ENCODE assay signal across 28 cellular contexts in the genomic region with DNA sequence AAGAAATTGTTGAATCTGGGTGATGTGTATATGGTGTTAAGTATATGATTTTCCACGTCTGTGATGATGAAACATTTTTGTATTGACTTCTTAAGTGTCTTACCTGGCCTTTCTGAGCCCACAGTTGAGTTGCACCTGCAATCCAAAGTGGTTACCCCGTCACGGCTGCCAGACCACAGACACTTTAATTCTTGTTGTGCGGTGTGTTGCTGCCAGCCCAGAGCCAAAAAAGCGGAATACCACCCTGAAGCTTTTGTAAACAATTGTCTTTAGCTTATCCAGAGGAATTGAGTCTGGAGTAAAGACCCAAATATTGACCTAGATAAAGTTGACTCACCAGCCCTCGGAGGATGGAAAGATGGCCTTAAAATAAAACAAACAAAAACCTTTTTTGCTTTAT. TPM values are rescaled to one million over a fixed set of nuclear protein-coding genes. Genes with fewer than 3 reads are reported as not detected.
DNase-seq lines count a peak whose midpoint lies in the region; ATAC-seq and TF ChIP-seq lines count a peak whose summit lies in the region.
"Had no signal": no experiment of that assay in that cellular context is flagged by ENCODE, and none has a peak within 500 bp of the region (broad histone marks: within the 10 kb centered on the region; RNA-seq: fewer than 3 reads in every experiment).

No MANE protein-coding gene starts in this region.

- in situ Hi-C loops in brain microvascular endothelial cell (cut with HindIII; ENCODE audit: low pct_ligation_motif_present, low sequenced_read_pairs), result no loop called here

- CTCF ChIA-PET in MCF 10A (lab: Yijun Ruan, JAX), result interaction anchor here (0.9 to 2.3 kb wide), 2 partner anchors 16 to 401 kb away, joined by 5 to 7 read pairs; no protein-coding TSS in a partner anchor

- H3K9me3 Mint-ChIP-seq in MCF 10A (ENCODE audit: unreplicated experiment), result peaks cover under 1% of the 10 kb centered on the region
- H3K9me3 Mint-ChIP-seq: central memory CD8-positive, alpha-beta T cell; IgD-negative memory B cell; memory B cell had no signal

- WGBS in body of pancreas, 2 donors, result 85 to 86% methylated on average over 6 of the region's 6 CpGs

- no peaks in the 10 kb centered on the region for H3K4me1 ChIP-seq in breast epithelium
- peaks cover 0 to 18% of the 10 kb centered on the region in 2 donors for H3K4me1 ChIP-seq in left lung
- peaks cover 6% of the 10 kb centered on the region for H3K4me1 ChIP-seq in body of pancreas

- DNase-seq in MCF 10A (ENCODE audit: unreplicated experiment) (no peak), breast epithelium (ENCODE audit: low spot score in 2 of 2) (no peak), brain microvascular endothelial cell (no peak), left lung (no peak), body of pancreas (no peak), NCI-H1048 (lab: John Stamatoyannopoulos, UW) (no peak)
- no peak for DNase-seq in activated naive CD4-positive, alpha-beta T cell treated with anti-CD3 and anti-CD28 coated beads, Interleukin-2, amount 50 U/mL, for 16 hours
- DNase-seq: activated CD4-positive, alpha-beta T cell treated with anti-CD3 and anti-CD28 coated beads for 48 hours; activated CD8-positive, alpha-beta memory T cell treated with anti-CD3 and anti-CD28 coated beads, Interleukin-2, amount 10 ng/mL, durations not matched to agents 7 days and 5 days; COR-L47; dermis blood vessel endothelial cell; H7; heart left ventricle; left cardiac atrium; MG63; NCI-H1417 treated with DMSO at 0.1 percent for 48 hours; NCI-H510A treated with DMSO at 0.1 percent for 48 hours; NK-92 treated with Interleukin-12 subunit alpha and Interleukin-12 subunit beta, amount 100 ng/mL, for 24 hours; stimulated activated CD4-positive, alpha-beta T cell treated with anti-CD3 and anti-CD28 coated beads, Interleukin-1b, Interleukin-23, amount 100 ng/mL, for 48 hours had no signal

- POLR2A ChIA-PET in MCF 10A (lab: Yijun Ruan, JAX), result interaction anchor here (1.8 kb wide), 1 partner anchor 153 kb away, joined by 6 read pairs; no protein-coding TSS in a partner anchor

- no peaks in the 10 kb centered on the region for H3K9me3 ChIP-seq in breast epithelium
- no peaks in the 10 kb centered on the region for H3K9me3 ChIP-seq in left lung
- no peaks in the 10 kb centered on the region for H3K9me3 ChIP-seq in body of pancreas
- H3K9me3 ChIP-seq: heart left ventricle had no signal

- no peaks in the 10 kb centered on the region for H3K36me3 Mint-ChIP-seq in MCF 10A (ENCODE audit: insufficient read depth, unreplicated experiment)

- H3K27me3 Mint-ChIP-seq in MCF 10A (ENCODE audit: insufficient read depth, unreplicated experiment), result no peaks in the 10 kb centered on the region
- H3K27me3 Mint-ChIP-seq: activated CD8-positive, alpha-beta memory T cell treated with anti-CD3 and anti-CD28 coated beads, Interleukin-2, amount 10 ng/mL, durations not matched to agents 7 days and 5 days; activated naive CD4-positive, alpha-beta T cell treated with anti-CD3 and anti-CD28 coated beads, Interleukin-2, amount 50 U/mL, for 24 hours; central memory CD8-positive, alpha-beta T cell; IgD-negative memory B cell; memory B cell; type B pancreatic cell had no signal

- intact Hi-C loops in MCF 10A (cut with micrococcal nuclease), result loop anchor here (10.0 kb wide), 1 partner anchor 283 kb away; no protein-coding TSS in a partner anchor
- intact Hi-C loops in breast epithelium (cut with DNase I; ENCODE audit: low total_unique reads), result no loop called here
- intact Hi-C loops in left lung (cut with DNase I), result no loop called here
- intact Hi-C loops in body of pancreas (cut with DNase I), result no loop called here

- no peak overlapping the region for H3K27ac ChIP-seq in breast epithelium
- peak overlapping the region; percentile 96 for H3K27ac ChIP-seq in brain microvascular endothelial cell
- no peak overlapping the region for H3K27ac ChIP-seq in left lung
- H3K27ac ChIP-seq in body of pancreas, result no peak overlapping the region
- H3K27ac ChIP-seq: heart left ventricle had no signal

- TF ChIP-seq CTCF in MCF 10A (IDR thresholded peaks at IDR 0.05; ENCODE audit: unreplicated experiment) (no peak), breast epithelium (IDR thresholded peaks at IDR 0.05) (no peak), brain microvascular endothelial cell (IDR thresholded peaks at IDR 0.05; ENCODE audit: low read depth, low read length, missing control alignments) (no peak), left lung (IDR thresholded peaks at IDR 0.05) (no peak), body of pancreas (IDR thresholded peaks at IDR 0.05) (no peak)

- BruUV-seq in MCF 10A (replicated peaks; lab: Mats Ljungman, UMichigan), result no TSS peak

- H3K27me3 ChIP-seq in breast epithelium (no peaks in the 10 kb centered on the region), brain microvascular endothelial cell (replicated peaks) (no peaks in the 10 kb centered on the region), left lung (no peaks in the 10 kb centered on the region), body of pancreas (no peaks in the 10 kb centered on the region)
- H3K27me3 ChIP-seq: heart left ventricle, MG63 had no signal

- H3K27ac Mint-ChIP-seq in MCF 10A (ENCODE audit: low read depth, unreplicated experiment), result peak overlapping the region; percentile 73
- H3K27ac Mint-ChIP-seq: activated CD8-positive, alpha-beta memory T cell treated with anti-CD3 and anti-CD28 coated beads, Interleukin-2, amount 10 ng/mL, durations not matched to agents 7 days and 5 days; memory B cell; T-helper 1 cell treated with Interleukin-12 subunit alpha and Interleukin-12 subunit beta and Interleukin-4 antibody, amounts not matched to agents 30 μg/mL and 1 μg/mL, for 36 hours; type B pancreatic cell had no signal

- H3K4me3 ChIP-seq in breast epithelium (no peak overlapping the region), brain microvascular endothelial cell (ENCODE audit: low read depth, low read length) (no peak overlapping the region), left lung (no peak overlapping the region), body of pancreas (no peak overlapping the region)
- H3K4me3 ChIP-seq: heart left ventricle, MG63, skin epidermis had no signal

- H3K4me1 Mint-ChIP-seq in MCF 10A (ENCODE audit: insufficient read depth, unreplicated experiment), result peaks cover 25% of the 10 kb centered on the region

- H3K4me3 Mint-ChIP-seq in MCF 10A (ENCODE audit: unreplicated experiment), result no peak overlapping the region
- H3K4me3 Mint-ChIP-seq: activated CD8-positive, alpha-beta memory T cell treated with anti-CD3 and anti-CD28 coated beads, Interleukin-2, amount 10 ng/mL, durations not matched to agents 7 days and 5 days; activated naive CD4-positive, alpha-beta T cell treated with anti-CD3 and anti-CD28 coated beads, Interleukin-2, amount 50 U/mL, for 24 hours; central memory CD8-positive, alpha-beta T cell; memory B cell; T-helper 1 cell treated with Interleukin-12 subunit alpha and Interleukin-12 subunit beta and Interleukin-4 antibody, amounts not matched to agents 30 μg/mL and 1 μg/mL, for 36 hours; type B pancreatic cell had no signal

- no peaks in the 10 kb centered on the region for H3K36me3 ChIP-seq in breast epithelium
- peaks cover 22% of the 10 kb centered on the region for H3K36me3 ChIP-seq in brain microvascular endothelial cell (replicated peaks)
- peaks cover 0 to 61% of the 10 kb centered on the region in 2 donors for H3K36me3 ChIP-seq in left lung
- peaks cover 0 to 4% of the 10 kb centered on the region in 2 donors for H3K36me3 ChIP-seq in body of pancreas (replicated peaks in 1 of 2; ENCODE audit: insufficient read depth in 1 of 2, low read depth in 2 of 2)

- peak; percentile 47 for ATAC-seq in left lung
- no peak for ATAC-seq in HG02981 (IDR thresholded peaks at IDR 0.05; ENCODE audit: unreplicated experiment)
- ATAC-seq in body of pancreas, result no peak
- ATAC-seq: activated CD8-positive, alpha-beta memory T cell treated with anti-CD3 and anti-CD28 coated beads, Interleukin-2, amount 10 ng/mL, durations not matched to agents 7 days and 5 days; Panc1 had no signal

- TF ChIP-seq POLR2A in breast epithelium (IDR thresholded peaks at IDR 0.05) (no peak), body of pancreas (IDR thresholded peaks at IDR 0.05) (no peak)

RNA-seq across cellular contexts. Expression of a gene that starts 35.1 kb away (rescaled TPM):
- not detected in 2 replicates for total RNA-seq in MCF 10A (2022)
- total RNA-seq in breast epithelium, result 10 to 100 TPM; 20.8 to 40.2 (median 29.5) TPM
- 10 to 100 TPM; 35.6 to 44.6 TPM for total RNA-seq in left lung
- 10 to 100 TPM; 10.9 to 25.1 TPM for total RNA-seq in body of pancreas
